Comparison of ENCODE assay signal across 1 cellular context in the genomic region with DNA sequence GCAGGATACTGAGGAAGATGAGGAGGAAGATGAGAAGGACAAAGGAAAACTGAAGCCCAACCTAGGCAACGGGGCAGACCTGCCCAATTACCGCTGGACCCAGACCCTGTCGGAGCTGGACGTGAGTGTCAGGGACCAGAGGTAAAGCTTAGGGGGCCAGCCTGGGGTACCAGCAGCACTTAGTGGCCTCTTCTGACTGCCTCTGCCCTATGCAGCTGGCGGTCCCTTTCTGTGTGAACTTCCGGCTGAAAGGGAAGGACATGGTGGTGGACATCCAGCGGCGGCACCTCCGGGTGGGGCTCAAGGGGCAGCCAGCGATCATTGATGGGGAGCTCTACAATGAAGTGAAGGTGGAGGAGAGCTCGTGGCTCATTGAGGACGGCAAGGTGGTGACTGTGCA.
TF ChIP-seq lines count a peak whose summit lies in the region.

No MANE protein-coding gene starts in this region.

TF ChIP-seq in HEK293, 187 proteins besides CTCF, POLR2A, EP300 and RAD21 (continued from another document):
- TF ChIP-seq, protein P1, sequence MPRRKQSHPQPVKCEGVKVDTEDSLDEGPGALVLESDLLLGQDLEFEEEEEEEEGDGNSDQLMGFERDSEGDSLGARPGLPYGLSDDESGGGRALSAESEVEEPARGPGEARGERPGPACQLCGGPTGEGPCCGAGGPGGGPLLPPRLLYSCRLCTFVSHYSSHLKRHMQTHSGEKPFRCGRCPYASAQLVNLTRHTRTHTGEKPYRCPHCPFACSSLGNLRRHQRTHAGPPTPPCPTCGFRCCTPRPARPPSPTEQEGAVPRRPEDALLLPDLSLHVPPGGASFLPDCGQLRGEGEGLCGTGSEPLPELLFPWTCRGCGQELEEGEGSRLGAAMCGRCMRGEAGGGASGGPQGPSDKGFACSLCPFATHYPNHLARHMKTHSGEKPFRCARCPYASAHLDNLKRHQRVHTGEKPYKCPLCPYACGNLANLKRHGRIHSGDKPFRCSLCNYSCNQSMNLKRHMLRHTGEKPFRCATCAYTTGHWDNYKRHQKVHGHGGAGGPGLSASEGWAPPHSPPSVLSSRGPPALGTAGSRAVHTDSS (tag by site-specific recombination; IDR thresholded peaks at IDR 0.05) = peak; percentile 60
- TF ChIP-seq ZNF146 (tag by site-specific recombination; IDR thresholded peaks at IDR 0.05) (no peak), YY2 (tag by site-specific recombination; IDR thresholded peaks at IDR 0.05) (no peak), SALL2 (tag by site-specific recombination; IDR thresholded peaks at IDR 0.05; ENCODE audit: borderline replicate concordance) (no peak)
